Comparison of ENCODE assay signal across 14 cellular contexts in genomic region chr17:34798581-34798980, GRCh38.
A peak's percentile ranks its signal among the peaks of the same experiment; 100 is the strongest.
DNase-seq lines count a peak whose midpoint lies in the region; ATAC-seq and TF ChIP-seq lines count a peak whose summit lies in the region.
"Had no signal": no experiment of that assay in that cellular context is flagged by ENCODE, and none has a peak within 500 bp of the region (broad histone marks: within the 10 kb centered on the region; RNA-seq: fewer than 3 reads in every experiment).

No MANE protein-coding gene starts in this region.

- peaks cover 27% of the 10 kb centered on the region for H4K20me1 ChIP-seq in neural progenitor cell (ENCODE audit: low read depth)

- H3K9me3 Mint-ChIP-seq in endodermal cell (peaks cover 7% of the 10 kb centered on the region), neural progenitor cell (no peaks in the 10 kb centered on the region)

- H3K4me1 ChIP-seq in endodermal cell (ENCODE audit: control insufficient read depth, insufficient read depth, low read length) (peaks cover 13% of the 10 kb centered on the region), neural progenitor cell (peaks cover 15% of the 10 kb centered on the region), sigmoid colon (no peaks in the 10 kb centered on the region)

- H3K4me3 ChIP-seq in endodermal cell (ENCODE audit: low read length) (no peak overlapping the region), neural progenitor cell (no peak overlapping the region), sigmoid colon (no peak overlapping the region)

- H3K27ac ChIP-seq in endodermal cell (ENCODE audit: low read depth, low read length) (no peak overlapping the region), neural progenitor cell (no peak overlapping the region), sigmoid colon (no peak overlapping the region)
- H3K27ac ChIP-seq: HL-60 had no signal

- no peak for TF ChIP-seq EP300 in sigmoid colon (IDR thresholded peaks at IDR 0.05)

- H3K36me3 Mint-ChIP-seq in endodermal cell (ENCODE audit: low read depth) (no peaks in the 10 kb centered on the region), neural progenitor cell (no peaks in the 10 kb centered on the region)

- intact Hi-C loops in sigmoid colon (cut with DNase I) = no loop called here

- H3K4me1 Mint-ChIP-seq in endodermal cell (peaks cover 41% of the 10 kb centered on the region), neural progenitor cell (no peaks in the 10 kb centered on the region)

- peak overlapping the region; percentile 93 for H3K27ac Mint-ChIP-seq in endodermal cell
- H3K27ac Mint-ChIP-seq in neural progenitor cell = no peak overlapping the region

- no peak for ATAC-seq in GM19397 (IDR thresholded peaks at IDR 0.05; ENCODE audit: unreplicated experiment)
- no peak for ATAC-seq in esophagus mucosa
- ATAC-seq: HCT116 had no signal

- no peaks in the 10 kb centered on the region for H3K36me3 ChIP-seq in endodermal cell (ENCODE audit: control insufficient read depth, insufficient read depth, low read length)
- no peaks in the 10 kb centered on the region for H3K36me3 ChIP-seq in neural progenitor cell
- H3K36me3 ChIP-seq in sigmoid colon = no peaks in the 10 kb centered on the region

- TF ChIP-seq CTCF in endodermal cell (conservative IDR thresholded peaks at IDR 0.05) (no peak), neural progenitor cell (IDR thresholded peaks at IDR 0.05) (no peak), sigmoid colon (IDR thresholded peaks at IDR 0.05) (no peak)

- peak; percentile 31 for DNase-seq in NCI-H1092 (lab: John Stamatoyannopoulos, UW)
- peak; percentile 85 for DNase-seq in NCI-H2227 (lab: John Stamatoyannopoulos, UW; ENCODE audit: unreplicated experiment)
- DNase-seq in endodermal cell = peak; percentile 96
- peak; percentile 67 for DNase-seq in neural progenitor cell (ENCODE audit: low spot score)
- no peak for DNase-seq in sigmoid colon
- DNase-seq: DMS 273 treated with DMSO at 0.1 percent for 48 hours, NCI-H1048, NCI-H2029, NCI-H446 treated with DMSO at 0.1 percent for 48 hours, RPMI8226 had no signal

- H3K27me3 Mint-ChIP-seq in endodermal cell (ENCODE audit: insufficient read depth) (peaks cover 37% of the 10 kb centered on the region), neural progenitor cell (ENCODE audit: insufficient read depth, low read depth) (peaks cover 27% of the 10 kb centered on the region)

- no peak for TF ChIP-seq POLR2A in sigmoid colon (IDR thresholded peaks at IDR 0.05)

- peak overlapping the region; percentile 54 for H3K4me2 ChIP-seq in neural progenitor cell

- no peaks in the 10 kb centered on the region for H3K79me2 ChIP-seq in neural progenitor cell (ENCODE audit: low read depth)

- H3F3A ChIP-seq in neural progenitor cell (ENCODE audit: low read depth) = peaks cover 15% of the 10 kb centered on the region

- H3K27me3 ChIP-seq in endodermal cell (ENCODE audit: control insufficient read depth, insufficient read depth, low read length, poor library complexity, severe bottlenecking) (peaks cover 10% of the 10 kb centered on the region), neural progenitor cell (peaks cover 92% of the 10 kb centered on the region), sigmoid colon (no peaks in the 10 kb centered on the region)

- H2AFZ ChIP-seq in neural progenitor cell (replicated peaks) = no peak overlapping the region

- H3K9ac ChIP-seq in endodermal cell (ENCODE audit: extremely low read depth, low read length, poor library complexity, severe bottlenecking) = no peak overlapping the region
- H3K9ac ChIP-seq in neural progenitor cell = no peak overlapping the region

- H3K9me3 ChIP-seq in endodermal cell (ENCODE audit: control insufficient read depth, low read length) (no peaks in the 10 kb centered on the region), neural progenitor cell (ENCODE audit: low read depth) (no peaks in the 10 kb centered on the region), sigmoid colon (no peaks in the 10 kb centered on the region)

- H3K4me3 Mint-ChIP-seq in endodermal cell (peak overlapping the region; percentile 18), neural progenitor cell (no peak overlapping the region)
